Comparison of ENCODE assay signal across 8 cellular contexts in genomic region chr2:218710334-218710686, GRCh38. TPM values are rescaled to one million over a fixed set of nuclear protein-coding genes. Genes with fewer than 3 reads are reported as not detected.
A peak's percentile ranks its signal among the peaks of the same experiment; 100 is the strongest.
DNase-seq lines count a peak whose midpoint lies in the region; ATAC-seq and TF ChIP-seq lines count a peak whose summit lies in the region.

No MANE protein-coding gene starts in this region.

- peak overlapping the region; percentile 86 for H3K4me3 ChIP-seq in GM23248
- H3K4me3 ChIP-seq in heart right ventricle = peak overlapping the region in 9 of 10 donors; percentile 73 to 94 (median 83)
- H3K4me3 ChIP-seq in gastrocnemius medialis = peak overlapping the region; percentile 70 to 90 (median 83)

- in situ Hi-C loops in GM23248 (cut with MboI) = no loop called here
- in situ Hi-C loops in gastrocnemius medialis (cut with MboI; ENCODE audit: low sequenced_read_pairs in 4 of 4) = loop anchor here in 2 of 4 donors (5.0 to 10.0 kb wide), 2 partner anchors 74 to 137 kb away; partner anchors contain the start of gene CYP27A1 (in 1 of the 2)

- H3K27ac Mint-ChIP-seq in activated B cell treated with CpG ODN at 0.5 μM for 24 hours = peak overlapping the region; percentile 86

- H3K27me3 ChIP-seq in GM23248 (replicated peaks; ENCODE audit: insufficient read depth) (no peaks in the 10 kb centered on the region), heart right ventricle (no peaks in the 10 kb centered on the region), gastrocnemius medialis (no peaks in the 10 kb centered on the region)

- CTCF ChIA-PET in activated B cell treated with CpG ODN at 0.5 μM for 24 hours (lab: Charles Lee) = interaction anchor here (0.9 to 1.9 kb wide), 4 partner anchors 51 to 188 kb away, joined by 3 to 11 read pairs (median 5); partner anchors contain the start of genes BCS1L and ZNF142

- H3K79me2 ChIP-seq in GM23248 (ENCODE audit: insufficient read depth) = peaks cover 40% of the 10 kb centered on the region

- intact Hi-C loops in activated B cell treated with CpG ODN at 0.5 μM for 24 hours (cut with micrococcal nuclease) (loop anchor here (1.0 to 5.0 kb wide), 11 partner anchors 38 to 832 kb away; partner anchors contain the start of genes AAMP, BCS1L, CHPF and CNOT9), heart right ventricle (cut with DNase I) (loop anchor here in 9 of 10 donors (1.0 to 10.0 kb wide), 5 partner anchors 74 to 137 kb away; partner anchors contain the start of genes CYP27A1 (in 1 of the 9) and PRKAG3 (in 1 of the 9)), gastrocnemius medialis (cut with DNase I; ENCODE audit: low total_unique reads) (loop anchor here (1.0 to 5.0 kb wide), 5 partner anchors 40 to 450 kb away; partner anchors contain the start of genes BCS1L, CYP27A1, NHEJ1 and ZNF142)

- no peaks in the 10 kb centered on the region for H3K27me3 Mint-ChIP-seq in activated B cell treated with CpG ODN at 0.5 μM for 24 hours

- POLR2A ChIA-PET in activated B cell treated with CpG ODN at 0.5 μM for 24 hours (lab: Charles Lee) = interaction anchor here (0.8 to 2.2 kb wide), 8 partner anchors 38 to 677 kb away, joined by 3 to 17 read pairs (median 6); partner anchors contain the start of genes BCS1L, DNPEP, RNF25 and STK36

- TF ChIP-seq POLR2A in gastrocnemius medialis (IDR thresholded peaks at IDR 0.05) = no peak

- DNase-seq in GM23248 (no peak), activated B cell treated with CpG ODN at 0.5 μM for 24 hours (no peak), heart right ventricle (no peak), gastrocnemius medialis (no peak), LoVo (ENCODE audit: low spot score) (no peak), DMS79 (lab: John Stamatoyannopoulos, UW) (no peak), HuH-7.5 (ENCODE audit: low spot score) (no peak)

- no peak for ATAC-seq in activated B cell treated with CpG ODN at 0.5 μM for 24 hours (ENCODE audit: low read depth)
- peak in 4 of 8 donors; percentile 3 to 18 (median 8) for ATAC-seq in heart right ventricle
- ATAC-seq in gastrocnemius medialis = no peak
- ATAC-seq in GM18867 (IDR thresholded peaks at IDR 0.05; ENCODE audit: unreplicated experiment) = no peak

- TF ChIP-seq CTCF in activated B cell treated with CpG ODN at 0.5 μM for 24 hours (IDR thresholded peaks at IDR 0.05) = no peak
- TF ChIP-seq CTCF in heart right ventricle (IDR thresholded peaks at IDR 0.05) = no peak
- TF ChIP-seq CTCF in gastrocnemius medialis (IDR thresholded peaks at IDR 0.05 in 4 of 5, conservative IDR thresholded peaks at IDR 0.05 in 1 of 5) = no peak

- H3K36me3 Mint-ChIP-seq in activated B cell treated with CpG ODN at 0.5 μM for 24 hours (ENCODE audit: low read depth) = peaks cover 4% of the 10 kb centered on the region

- H3K9me3 Mint-ChIP-seq in activated B cell treated with CpG ODN at 0.5 μM for 24 hours = no peaks in the 10 kb centered on the region

- no peak overlapping the region for H3K27ac ChIP-seq in GM23248
- peak overlapping the region in 6 of 10 donors; percentile 88 to 94 (median 92) for H3K27ac ChIP-seq in heart right ventricle
- peak overlapping the region; percentile 40 to 92 (median 76) for H3K27ac ChIP-seq in gastrocnemius medialis

- H3K9me3 ChIP-seq in GM23248 (ENCODE audit: low read depth) (no peaks in the 10 kb centered on the region), heart right ventricle (no peaks in the 10 kb centered on the region), gastrocnemius medialis (no peaks in the 10 kb centered on the region)

- H3K4me3 Mint-ChIP-seq in activated B cell treated with CpG ODN at 0.5 μM for 24 hours = peak overlapping the region; percentile 91

- peak overlapping the region; percentile 96 for H2AFZ ChIP-seq in GM23248

- peaks cover 9% of the 10 kb centered on the region for H3F3A ChIP-seq in GM23248 (ENCODE audit: insufficient read depth)

- H3K36me3 ChIP-seq in GM23248 (ENCODE audit: low read depth) (no peaks in the 10 kb centered on the region), heart right ventricle (no peaks in the 10 kb centered on the region), gastrocnemius medialis (no peaks in the 10 kb centered on the region)

- no peaks in the 10 kb centered on the region for H3K9me2 ChIP-seq in GM23248 (ENCODE audit: insufficient read depth)

- peaks cover 7% of the 10 kb centered on the region for H3K4me1 ChIP-seq in GM23248 (ENCODE audit: insufficient read depth)
- peaks cover 0 to 46% (median 12%) of the 10 kb centered on the region in 9 donors for H3K4me1 ChIP-seq in heart right ventricle
- H3K4me1 ChIP-seq in gastrocnemius medialis = peaks cover 9% of the 10 kb centered on the region in 2 donors

- no peaks in the 10 kb centered on the region for H4K20me1 ChIP-seq in GM23248 (ENCODE audit: insufficient read depth)

- H3K4me1 Mint-ChIP-seq in activated B cell treated with CpG ODN at 0.5 μM for 24 hours = peaks cover 26% of the 10 kb centered on the region

- 40 to 44% methylated on average over 14 of the region's 14 CpGs for WGBS in GM23248 (ENCODE audit: low coverage in 1 of 2, low lambda C conversion rate in 2 of 2, missing lambda C conversion rate in 2 of 2), 2 experiments
- 36 to 41% methylated on average over 14 of the region's 14 CpGs for WGBS in heart right ventricle, 2 donors

- H3K9ac ChIP-seq in GM23248 = no peak overlapping the region

- peak overlapping the region; percentile 80 for H3K4me2 ChIP-seq in GM23248 (ENCODE audit: unreplicated experiment)

RNA-seq across cellular contexts. Expression of gene TTLL4, which starts 0.3 kb away (rescaled TPM):
- total RNA-seq in GM23248 (2014; rRNA removed; shearing (Covaris generic)) = 5.5 and 9.1 TPM in 2 replicates
- polyA plus RNA-seq in GM23248 (2016; fragmentation: Nextera tagmentation; extraction: Ambion mirVana) (7.3 and 7.7 TPM in 2 replicates), heart right ventricle (10 to 100 TPM in 1 of 2 donors, 1 to 10 TPM in 1; 7.3 to 10.3 TPM)
- total RNA-seq in activated B cell treated with CpG ODN at 0.5 μM for 24 hours (36.0 and 37.2 TPM in 2 replicates), heart right ventricle (1 to 10 TPM; 4.3 to 8.2 (median 6.4) TPM), gastrocnemius medialis (10 to 100 TPM in 1 of 4 donors, 1 to 10 TPM in 3; 4.4 to 16.2 (median 6.4) TPM)

RNA-seq across cellular contexts. Expression of gene STK36, which starts 38.4 kb away (rescaled TPM):
- total RNA-seq in GM23248 (2014; rRNA removed; shearing (Covaris generic)) = 17.5 and 24.5 TPM in 2 replicates
- polyA plus RNA-seq in GM23248 (2016; fragmentation: Nextera tagmentation; extraction: Ambion mirVana) = 19.2 and 22.2 TPM in 2 replicates
- total RNA-seq in activated B cell treated with CpG ODN at 0.5 μM for 24 hours = 24.2 and 29.2 TPM in 2 replicates
- 10 to 100 TPM in 1 of 10 donors, 1 to 10 TPM in 9; 4.2 to 16.0 (median 6.5) TPM for total RNA-seq in heart right ventricle
- polyA plus RNA-seq in heart right ventricle = 10 to 100 TPM in 1 of 2 donors, 1 to 10 TPM in 1; 7.5 to 18.8 TPM
- total RNA-seq in gastrocnemius medialis = 10 to 100 TPM in 1 of 4 donors, 1 to 10 TPM in 3; 3.0 to 16.3 (median 7.6) TPM

RNA-seq across cellular contexts. Expression of gene RNF25, which starts 38.5 kb away (rescaled TPM):
- total RNA-seq in GM23248 (2014; rRNA removed; shearing (Covaris generic)) = 31.7 and 37.4 TPM in 2 replicates
- 37.8 and 41.1 TPM in 2 replicates for polyA plus RNA-seq in GM23248 (2016; fragmentation: Nextera tagmentation; extraction: Ambion mirVana)
- total RNA-seq in activated B cell treated with CpG ODN at 0.5 μM for 24 hours = 29.7 and 35.1 TPM in 2 replicates
- 10 to 100 TPM; 13.5 to 20.3 (median 16.3) TPM for total RNA-seq in heart right ventricle
- polyA plus RNA-seq in heart right ventricle = 10 to 100 TPM; 18.1 to 25.4 TPM
- total RNA-seq in gastrocnemius medialis = 10 to 100 TPM; 11.7 to 39.1 (median 26.1) TPM

RNA-seq across cellular contexts. Expression of gene BCS1L, which starts 50.8 kb away (rescaled TPM):
- total RNA-seq in GM23248 (2014; rRNA removed; shearing (Covaris generic)) = 30.9 and 56.1 TPM in 2 replicates
- polyA plus RNA-seq in GM23248 (2016; fragmentation: Nextera tagmentation; extraction: Ambion mirVana) (39.9 and 44.2 TPM in 2 replicates), heart right ventricle (10 to 100 TPM; 52.8 to 84.2 TPM)
- total RNA-seq in activated B cell treated with CpG ODN at 0.5 μM for 24 hours (66.9 and 75.1 TPM in 2 replicates), heart right ventricle (10 to 100 TPM; 34.8 to 53.8 (median 44.6) TPM), gastrocnemius medialis (10 to 100 TPM; 19.6 to 46.9 (median 22.4) TPM)

RNA-seq across cellular contexts. Expression of gene ZNF142, which starts 50.9 kb away (rescaled TPM):
- 7.8 and 8.5 TPM in 2 replicates for total RNA-seq in GM23248 (2014; rRNA removed; shearing (Covaris generic))
- polyA plus RNA-seq in GM23248 (2016; fragmentation: Nextera tagmentation; extraction: Ambion mirVana) (6.6 and 11.5 TPM in 2 replicates), heart right ventricle (10 to 100 TPM in 1 of 2 donors, 1 to 10 TPM in 1; 4.4 to 10.2 TPM)
- total RNA-seq in activated B cell treated with CpG ODN at 0.5 μM for 24 hours (44.9 and 63.6 TPM in 2 replicates), heart right ventricle (10 to 100 TPM; 17.9 to 29.5 (median 22.9) TPM), gastrocnemius medialis (10 to 100 TPM; 13.2 to 46.6 (median 34.0) TPM)
